ENCODE assay signal across 32 cellular contexts in genomic region chr4:6580353-6580752, GRCh38.
"Had no signal": no experiment of that assay in that cellular context is flagged by ENCODE, and none has a peak within 500 bp of the region (broad histone marks: within the 10 kb centered on the region; RNA-seq: fewer than 3 reads in every experiment).

No MANE protein-coding gene starts in this region.

- H3K27ac Mint-ChIP-seq: activated CD4-positive, alpha-beta memory T cell treated with anti-CD3 and anti-CD28 coated beads for 36 hours; activated CD4-positive, alpha-beta T cell treated with anti-CD3 and anti-CD28 coated beads for 36 hours; activated CD4-positive, alpha-beta T cell treated with anti-CD3 and anti-CD28 coated beads, Interleukin-2, amount 10 ng/mL, durations not matched to agents 24 days and 14 days; activated CD8-positive, alpha-beta memory T cell treated with anti-CD3 and anti-CD28 coated beads, Interleukin-2, amount 10 ng/mL, durations not matched to agents 7 days and 5 days; activated naive CD4-positive, alpha-beta T cell treated with anti-CD3 and anti-CD28 coated beads, Interleukin-2, amount 10 ng/mL, durations not matched to agents 7 days and 5 days; activated naive CD8-positive, alpha-beta T cell treated with anti-CD3 and anti-CD28 coated beads, Interleukin-2, amount 50 U/mL, for 24 hours; T-helper 2 cell treated with Interferon-gamma antibody and Interleukin-4, amounts not matched to agents 5 μg/mL and 100 μg/mL, for 36 hours had no signal

- H3K27me3 ChIP-seq: adrenal gland, body of pancreas, esophagus squamous epithelium had no signal

- ATAC-seq: activated CD4-positive, alpha-beta T cell treated with anti-CD3 and anti-CD28 coated beads for 36 hours; activated CD8-positive, alpha-beta memory T cell treated with anti-CD3 and anti-CD28 coated beads, Interleukin-2, amount 10 ng/mL, durations not matched to agents 7 days and 5 days; activated CD8-positive, alpha-beta T cell treated with anti-CD3 and anti-CD28 coated beads, Interleukin-2, amount 10 ng/mL, durations not matched to agents 7 days and 5 days; activated naive CD4-positive, alpha-beta T cell treated with anti-CD3 and anti-CD28 coated beads, Interleukin-2, amount 50 U/mL, for 72 hours; activated naive CD8-positive, alpha-beta T cell treated with anti-CD3 and anti-CD28 coated beads, Interleukin-2, amount 50 U/mL, for 24 hours; body of pancreas; T-helper 17 cell had no signal

- H3K27ac ChIP-seq: adrenal gland, body of pancreas, epithelial cell of prostate, esophagus squamous epithelium had no signal

- H3K27me3 Mint-ChIP-seq: activated CD4-positive, alpha-beta memory T cell treated with anti-CD3 and anti-CD28 coated beads for 36 hours; activated CD4-positive, alpha-beta T cell treated with anti-CD3 and anti-CD28 coated beads for 36 hours; activated CD4-positive, alpha-beta T cell treated with anti-CD3 and anti-CD28 coated beads, Interleukin-2, amount 10 ng/mL, durations not matched to agents 24 days and 14 days; activated CD8-positive, alpha-beta memory T cell treated with anti-CD3 and anti-CD28 coated beads, Interleukin-2, amount 10 ng/mL, durations not matched to agents 7 days and 5 days; activated naive CD4-positive, alpha-beta T cell treated with anti-CD3 and anti-CD28 coated beads, Interleukin-2, amount 10 ng/mL, durations not matched to agents 7 days and 5 days; activated naive CD8-positive, alpha-beta T cell treated with anti-CD3 and anti-CD28 coated beads, Interleukin-2, amount 50 U/mL, for 24 hours; T-helper 17 cell had no signal

- H3K4me1 Mint-ChIP-seq: activated naive CD8-positive, alpha-beta T cell treated with anti-CD3 and anti-CD28 coated beads, Interleukin-2, amount 50 U/mL, for 24 hours had no signal

- H3K4me3 Mint-ChIP-seq: activated CD4-positive, alpha-beta memory T cell treated with anti-CD3 and anti-CD28 coated beads for 36 hours; activated CD4-positive, alpha-beta T cell treated with anti-CD3 and anti-CD28 coated beads for 36 hours; activated CD4-positive, alpha-beta T cell treated with anti-CD3 and anti-CD28 coated beads, Interleukin-2, amount 10 ng/mL, durations not matched to agents 24 days and 14 days; activated CD8-positive, alpha-beta memory T cell treated with anti-CD3 and anti-CD28 coated beads, Interleukin-2, amount 10 ng/mL, durations not matched to agents 7 days and 5 days; activated CD8-positive, alpha-beta T cell treated with anti-CD3 and anti-CD28 coated beads, Interleukin-2, amount 10 ng/mL, durations not matched to agents 7 days and 5 days; activated naive CD4-positive, alpha-beta T cell treated with anti-CD3 and anti-CD28 coated beads, Interleukin-2, amount 10 ng/mL, durations not matched to agents 7 days and 5 days; activated naive CD8-positive, alpha-beta T cell treated with anti-CD3 and anti-CD28 coated beads, Interleukin-2, amount 50 U/mL, for 24 hours; T-helper 17 cell; T-helper 2 cell treated with Interferon-gamma antibody and Interleukin-4, amounts not matched to agents 5 μg/mL and 100 μg/mL, for 36 hours had no signal

- FAIRE-seq: colon, endometrium, endothelial cell of umbilical vein had no signal

- DNase-seq: activated CD4-positive, alpha-beta memory T cell treated with anti-CD3 and anti-CD28 coated beads for 36 hours; activated CD4-positive, alpha-beta T cell treated with anti-CD3 and anti-CD28 coated beads for 36 hours; activated CD4-positive, alpha-beta T cell treated with anti-CD3 and anti-CD28 coated beads, Interleukin-2, amount 10 ng/mL, durations not matched to agents 24 days and 14 days; activated CD4-positive, CD25-positive, alpha-beta regulatory T cell; activated CD4-positive, CD25-positive, alpha-beta regulatory T cell treated with anti-CD3 and anti-CD28 coated beads, Interleukin-2, amount 50 U/mL, for 72 hours; activated CD8-positive, alpha-beta memory T cell treated with anti-CD3 and anti-CD28 coated beads, Interleukin-2, amount 10 ng/mL, durations not matched to agents 7 days and 5 days; activated CD8-positive, alpha-beta memory T cell treated with anti-CD3 and anti-CD28 coated beads, Interleukin-2, amount 50 U/mL, for 4 hours; activated CD8-positive, alpha-beta T cell treated with anti-CD3 and anti-CD28 coated beads, Interleukin-2, amount 10 ng/mL, durations not matched to agents 7 days and 5 days; activated gamma-delta T cell; activated naive CD4-positive, alpha-beta T cell; activated naive CD4-positive, alpha-beta T cell treated with anti-CD3 and anti-CD28 coated beads, Interleukin-2, amount 10 ng/mL, durations not matched to agents 7 days and 5 days; activated naive CD8-positive, alpha-beta T cell treated with anti-CD3 and anti-CD28 coated beads, Interleukin-2, amount 50 U/mL, for 24 hours; activated T-cell treated with anti-CD3 and anti-CD28 coated beads, Interleukin-2, amount 50 U/mL, for 1 hour; activated T-cell treated with anti-CD3 and anti-CD28 coated beads, Interleukin-2, amount 50 U/mL, for 48 hours; adrenal gland; amygdala; aorta; body of pancreas; cortex of kidney; dermis blood vessel endothelial cell; effector CD4-positive, alpha-beta T cell; esophagus squamous epithelium; foreskin melanocyte; T-helper 1 cell; T-helper 17 cell; T1000 had no signal

- H3K9me3 ChIP-seq: adrenal gland, body of pancreas had no signal

- H3K4me3 ChIP-seq: adrenal gland, body of pancreas, esophagus squamous epithelium had no signal
